Comparison of ENCODE assay signal across 8 cellular contexts in the genomic region with DNA sequence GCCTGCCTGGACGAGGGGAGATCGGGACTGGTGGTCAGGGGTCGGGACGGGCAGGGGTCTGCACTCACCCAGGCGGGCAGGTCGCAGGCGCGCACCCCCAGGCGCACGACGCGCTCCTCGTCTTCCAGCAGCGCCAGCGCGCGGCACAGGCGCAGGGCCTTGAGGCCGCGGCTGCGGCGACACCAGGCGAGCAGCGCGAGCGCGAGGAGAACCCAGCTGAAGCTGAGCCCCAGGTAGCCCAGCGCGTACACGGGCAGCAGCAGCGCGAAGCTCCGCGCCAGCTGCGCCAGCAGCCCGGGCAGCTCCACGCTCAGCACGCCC. TPM values are rescaled to one million over a fixed set of nuclear protein-coding genes. Genes with fewer than 3 reads are reported as not detected.
A peak's percentile ranks its signal among the peaks of the same experiment; 100 is the strongest.
DNase-seq lines count a peak whose midpoint lies in the region; ATAC-seq, FAIRE-seq and TF ChIP-seq lines count a peak whose summit lies in the region.

No MANE protein-coding gene starts in this region.

- POLR2A ChIA-PET in AG04449 (lab: Yijun Ruan, JAX) = interaction anchor here (1.1 to 1.6 kb wide), 3 partner anchors 10 to 35 kb away, joined by 3 to 8 read pairs (median 8); no protein-coding TSS in a partner anchor

- CTCF ChIA-PET in AG04449 (lab: Yijun Ruan, JAX) = interaction anchor here (1.5 kb wide), 1 partner anchor 19 kb away, joined by 3 read pairs; no protein-coding TSS in a partner anchor

- H3K4me3 ChIP-seq in AG04449 (ENCODE audit: low read depth, low read length) (peak overlapping the region; percentile 88), muscle layer of colon (ENCODE audit: low read depth in 1 of 2, low read length in 2 of 2) (peak overlapping the region; percentile 69 to 97), subcutaneous abdominal adipose tissue (ENCODE audit: low read depth in 1 of 5, low read length in 5 of 5) (peak overlapping the region in 4 of 5 donors; percentile 68 to 98 (median 94))

- H3K27ac ChIP-seq in muscle layer of colon (ENCODE audit: low read depth, low read length) = peak overlapping the region; percentile 87
- peak overlapping the region; percentile 90 for H3K27ac ChIP-seq in subcutaneous abdominal adipose tissue (ENCODE audit: low read depth, low read length)

- no peak for FAIRE-seq in GM12891 (lab: Jason Lieb, UNC)

- peaks cover 24% of the 10 kb centered on the region for H3K4me1 ChIP-seq in muscle layer of colon (ENCODE audit: insufficient read depth, low read length)
- peaks cover 3 to 42% (median 27%) of the 10 kb centered on the region in 5 donors for H3K4me1 ChIP-seq in subcutaneous abdominal adipose tissue (ENCODE audit: control insufficient read depth in 5 of 5, insufficient read depth in 5 of 5, low read length in 5 of 5)

- ATAC-seq in HG02759 (IDR thresholded peaks at IDR 0.05; ENCODE audit: unreplicated experiment) = peak; percentile 60

- H3K9ac ChIP-seq in muscle layer of colon (ENCODE audit: low read length) (peak overlapping the region; percentile 71), subcutaneous abdominal adipose tissue (ENCODE audit: low read length in 5 of 5) (peak overlapping the region in 4 of 5 donors; percentile 82 to 93 (median 90))

- H3K36me3 ChIP-seq in muscle layer of colon (ENCODE audit: insufficient read depth, low read length) (no peaks in the 10 kb centered on the region), subcutaneous abdominal adipose tissue (ENCODE audit: control insufficient read depth in 5 of 5, insufficient read depth in 5 of 5, low read length in 5 of 5) (peaks cover 0 to 5% (median 3%) of the 10 kb centered on the region in 5 donors)

- peak; percentile 9 for TF ChIP-seq CTCF in AG04449 (IDR thresholded peaks at IDR 0.05; ENCODE audit: insufficient read depth, low read length, missing control alignments)

- DNase-seq in AG04449 (ENCODE audit: low read depth, low spot score) (no peak), GM12891 (ENCODE audit: insufficient read length, low spot score) (peak; percentile 67), NCI-H1092 (lab: John Stamatoyannopoulos, UW) (peak; percentile 62), erythroblast (lab: John Stamatoyannopoulos, UW) (peak; percentile 86 to 89)
- peak; percentile 47 to 60 for DNase-seq in activated CD4-positive, alpha-beta T cell treated with anti-CD3 and anti-CD28 coated beads, Interleukin-2, amount 50 U/mL, for 4 hours

- H3K27me3 ChIP-seq in muscle layer of colon (ENCODE audit: control insufficient read depth in 1 of 2, insufficient read depth in 2 of 2, low read length in 2 of 2) (no peaks in the 10 kb centered on the region), subcutaneous abdominal adipose tissue (ENCODE audit: control insufficient read depth in 5 of 5, insufficient read depth in 4 of 5, low read length in 5 of 5) (no peaks in the 10 kb centered on the region)

- no peaks in the 10 kb centered on the region for H3K9me3 ChIP-seq in muscle layer of colon (ENCODE audit: low read length)
- H3K9me3 ChIP-seq in subcutaneous abdominal adipose tissue (ENCODE audit: control insufficient read depth in 5 of 5, low read length in 5 of 5) = no peaks in the 10 kb centered on the region

- no peak for TF ChIP-seq POLR2A in GM12891 (IDR thresholded peaks at IDR 0.05; ENCODE audit: low read depth, low read length)
- TF ChIP-seq POLR2A in erythroblast (IDR thresholded peaks at IDR 0.05; ENCODE audit: low read length) = no peak

TF ChIP-seq in GM12891, 5 proteins besides CTCF, POLR2A, EP300 and RAD21:
- no peak for TF ChIP-seq POLR2AphosphoS5 (IDR thresholded peaks at IDR 0.05; ENCODE audit: low read depth, low read length)
- TF ChIP-seq SPI1 (IDR thresholded peaks at IDR 0.05; ENCODE audit: low read depth, low read length) = no peak
- no peak for TF ChIP-seq PAX5 (IDR thresholded peaks at IDR 0.05; ENCODE audit: insufficient read depth, low read length, severe bottlenecking)

RNA-seq across cellular contexts. Expression of gene ESYT2, which starts 0.3 kb away (rescaled TPM):
- polyA plus RNA-seq in GM12891 (2012; ENCODE audit: low read depth, missing spikeins) = 15.4 TPM

RNA-seq across cellular contexts. Expression of gene DYNC2I1, which starts 27.4 kb away (rescaled TPM):
- 7.6 TPM for polyA plus RNA-seq in GM12891 (2012; ENCODE audit: low read depth, missing spikeins)
